ENCODE assay signal across 9 cellular contexts in genomic region chr5:53389093-53389492, GRCh38.
"Had no signal": no experiment of that assay in that cellular context is flagged by ENCODE, and none has a peak within 500 bp of the region (broad histone marks: within the 10 kb centered on the region; RNA-seq: fewer than 3 reads in every experiment).

No MANE protein-coding gene starts in this region.

- H3K27ac ChIP-seq: KMS-11 had no signal

- ATAC-seq: GM23338 had no signal

- FAIRE-seq: H1, H54, HTR-8/SVneo had no signal

- H2AFZ ChIP-seq: GM23338 had no signal

- DNase-seq: H9, HCEC 1CT, HFFc6, KBM-7 had no signal

- H3K4me2 ChIP-seq: GM23338, KMS-11 had no signal

- H3K9ac ChIP-seq: KMS-11 had no signal

- H3K4me3 ChIP-seq: GM23338 had no signal
